ENCODE assay signal across 8 cellular contexts in genomic region chr1:23619299-23620188, GRCh38.
DNase-seq lines count a peak whose midpoint lies in the region; ATAC-seq and TF ChIP-seq lines count a peak whose summit lies in the region.

No MANE protein-coding gene starts in this region.

- H3K9me3 ChIP-seq in BLaER1 (no peaks in the 10 kb centered on the region), colonic mucosa (no peaks in the 10 kb centered on the region)

- no peaks in the 10 kb centered on the region for H3K27me3 ChIP-seq in BLaER1
- H3K27me3 ChIP-seq in colonic mucosa: no peaks in the 10 kb centered on the region

- DNase-seq in NAMALWA (ENCODE audit: low spot score): peak; percentile 95
- peak; percentile 73 for DNase-seq in activated CD4-positive, CD25-positive, alpha-beta regulatory T cell treated with anti-CD3 and anti-CD28 coated beads, Interleukin-2, amount 50 U/mL, for 16 hours (ENCODE audit: low read depth, low spot score)
- DNase-seq in colonic mucosa: peak; percentile 84
- peak; percentile 54 for DNase-seq in myocyte (ENCODE audit: low read depth)
- peak; percentile 67 to 85 (median 82) for DNase-seq in stimulated activated naive CD4-positive, alpha-beta T cell (lab: John Stamatoyannopoulos, UW)
- DNase-seq in NCI-H524 treated with DMSO at 0.1 percent for 48 hours (lab: John Stamatoyannopoulos, UW): no peak

- peak overlapping the region; percentile 72 for H3K4me3 ChIP-seq in BLaER1
- H3K4me3 ChIP-seq in colonic mucosa: peak overlapping the region; percentile 17

- H3K27ac ChIP-seq in BLaER1 (peak overlapping the region; percentile 90), colonic mucosa (peak overlapping the region; percentile 68)

- H3K36me3 ChIP-seq in BLaER1 (0 out of 2 replicates have a peak, but pooled peaks cover 10% of the 10 kb centered on the region), colonic mucosa (no peaks in the 10 kb centered on the region)

- H3K4me2 ChIP-seq in BLaER1: peak overlapping the region; percentile 96

- ATAC-seq in GM21515 (IDR thresholded peaks at IDR 0.05; ENCODE audit: unreplicated experiment): peak; percentile 75

- H4K20me1 ChIP-seq in BLaER1: no peaks in the 10 kb centered on the region

- no peak for TF ChIP-seq CTCF in colonic mucosa (IDR thresholded peaks at IDR 0.05)

- intact Hi-C loops in colonic mucosa (cut with DNase I): no loop called here

- H3K9ac ChIP-seq in BLaER1 (peak overlapping the region; percentile 86), colonic mucosa (ENCODE audit: low read depth in 2 of 2, low read length in 2 of 2) (peak overlapping the region; percentile 72)

- H3K4me1 ChIP-seq in BLaER1: peaks cover 91% of the 10 kb centered on the region
- H3K4me1 ChIP-seq in colonic mucosa: no peaks in the 10 kb centered on the region
